Comparison of ENCODE assay signal across 8 cellular contexts in the genomic region with DNA sequence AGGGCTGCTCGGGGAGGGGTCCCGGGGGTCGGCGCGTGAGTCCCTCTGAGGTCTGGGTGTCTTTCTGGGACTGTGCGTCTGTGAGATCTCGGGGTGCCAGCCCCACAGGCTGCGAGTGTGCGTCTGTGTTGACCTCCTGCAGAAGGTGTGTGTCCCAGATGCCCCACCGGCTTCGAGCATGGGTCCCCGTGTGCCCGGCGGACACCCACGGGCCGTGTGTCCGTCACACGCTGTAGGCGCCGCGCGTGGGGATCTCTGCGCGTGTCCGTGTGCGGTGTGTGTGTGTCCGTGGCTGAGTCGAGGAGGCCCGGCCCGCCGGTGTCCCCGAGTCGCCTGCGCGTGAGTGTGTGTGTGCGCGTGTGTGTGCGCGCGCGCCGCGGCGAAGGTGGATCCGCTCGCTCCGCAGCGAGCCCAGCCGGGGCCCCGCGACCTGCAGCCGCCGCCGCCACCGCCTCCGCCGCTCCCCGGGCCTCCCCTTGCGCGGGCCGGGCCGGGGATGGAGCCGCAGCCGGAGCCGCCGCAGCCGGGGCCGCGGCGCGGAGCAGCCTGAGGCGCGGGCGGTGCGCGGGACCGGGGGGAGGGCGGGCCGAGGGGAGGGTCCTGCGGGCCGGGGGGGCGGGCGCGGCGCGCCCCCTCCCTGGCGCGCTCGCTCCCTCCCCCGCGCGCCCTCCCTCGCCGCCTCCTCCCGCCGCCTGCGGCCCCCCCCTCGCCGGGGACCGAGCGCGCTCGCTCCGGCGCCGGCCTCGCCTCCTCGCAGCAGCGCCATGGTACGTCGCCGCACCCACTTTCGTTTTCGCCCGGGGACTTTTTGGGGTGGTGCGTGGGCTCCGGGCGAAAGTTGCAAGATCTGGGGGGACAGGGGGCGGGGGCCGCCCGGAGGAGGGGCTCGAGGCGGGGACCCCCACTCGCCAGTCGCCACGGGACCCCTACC. TPM values are rescaled to one million over a fixed set of nuclear protein-coding genes. Genes with fewer than 3 reads are reported as not detected.
DNase-seq lines count a peak whose midpoint lies in the region; ATAC-seq and TF ChIP-seq lines count a peak whose summit lies in the region.

No MANE protein-coding gene starts in this region.

- H3K4me3 ChIP-seq in OCI-LY7 (ENCODE audit: low read depth, low read length, poor library complexity, severe bottlenecking) (peak overlapping the region; percentile 73), gastroesophageal sphincter (peak overlapping the region; percentile 99), urinary bladder (ENCODE audit: low read depth, low read length) (peak overlapping the region; percentile 100)

- peak overlapping the region; percentile 79 for H3K4me3 Mint-ChIP-seq in osteocyte (ENCODE audit: unreplicated experiment)

- POLR2A ChIA-PET in OCI-LY7 (lab: Charles Lee), result no interaction called here

- no peak for TF ChIP-seq EP300 in gastroesophageal sphincter (IDR thresholded peaks at IDR 0.05)

- peak; percentile 28 for DNase-seq in OCI-LY7 (ENCODE audit: low spot score)
- peak; percentile 89 for DNase-seq in activated effector memory CD4-positive, alpha-beta T cell treated with anti-CD3 and anti-CD28 coated beads, Interleukin-2, amount 50 U/mL, for 16 hours
- peak; percentile 83 for DNase-seq in osteocyte (ENCODE audit: extremely low spot score, unreplicated experiment)

- no peaks in the 10 kb centered on the region for H3K9me3 Mint-ChIP-seq in osteocyte (ENCODE audit: unreplicated experiment)

- H3K27ac ChIP-seq in 22Rv1 (peak overlapping the region; percentile 89), OCI-LY7 (ENCODE audit: low read depth, low read length, poor library complexity, severe bottlenecking) (no peak overlapping the region), gastroesophageal sphincter (peak overlapping the region; percentile 100), urinary bladder (ENCODE audit: low read depth) (peak overlapping the region; percentile 92)

- no CpG with 5 or more reads among the region's 126 CpGs for WGBS in gastroesophageal sphincter (ENCODE audit: low coverage in 1 of 2), 2 donors
- WGBS in urinary bladder, result under 1% methylated on average over 107 of the region's 126 CpGs

- H3K9me2 ChIP-seq in OCI-LY7 (ENCODE audit: insufficient read depth, low read length), result no peaks in the 10 kb centered on the region

- peak overlapping the region; percentile 71 for H3K4me2 ChIP-seq in OCI-LY7 (ENCODE audit: low read length)

- intact Hi-C loops in OCI-LY7 (cut with micrococcal nuclease; ENCODE audit: unreplicated experiment), result no loop called here

- H3K4me1 Mint-ChIP-seq in osteocyte (ENCODE audit: unreplicated experiment), result peaks cover 20% of the 10 kb centered on the region

- H3K27me3 Mint-ChIP-seq in osteocyte (ENCODE audit: unreplicated experiment), result no peaks in the 10 kb centered on the region

- CTCF ChIA-PET in OCI-LY7 (lab: Charles Lee; ENCODE audit: unreplicated experiment), result no interaction called here

- H3K36me3 ChIP-seq in OCI-LY7 (ENCODE audit: insufficient read depth, low read length), result no peaks in the 10 kb centered on the region
- no peaks in the 10 kb centered on the region for H3K36me3 ChIP-seq in gastroesophageal sphincter
- H3K36me3 ChIP-seq in urinary bladder (ENCODE audit: insufficient read depth), result no peaks in the 10 kb centered on the region

- no TSS peak for BruUV-seq in OCI-LY7 (replicated peaks; lab: Mats Ljungman, UMichigan)

- H3K4me1 ChIP-seq in OCI-LY7 (ENCODE audit: insufficient read depth, low read length, poor library complexity, severe bottlenecking), result peaks cover 15% of the 10 kb centered on the region
- peaks cover 0 to 54% (median 18%) of the 10 kb centered on the region in 3 donors for H3K4me1 ChIP-seq in gastroesophageal sphincter
- no peaks in the 10 kb centered on the region for H3K4me1 ChIP-seq in urinary bladder (ENCODE audit: insufficient read depth)

- H3K9me3 ChIP-seq in OCI-LY7 (ENCODE audit: low read length) (no peaks in the 10 kb centered on the region), gastroesophageal sphincter (peaks cover 0 to 8% (median 0%) of the 10 kb centered on the region in 3 donors)

- H2AFZ ChIP-seq in OCI-LY7 (ENCODE audit: low read length), result 0 out of 2 replicates have a peak overlapping the region, but pooled peaks have one; percentile 12

- no peaks in the 10 kb centered on the region for H3K27me3 ChIP-seq in gastroesophageal sphincter

- no peaks in the 10 kb centered on the region for H3K36me3 Mint-ChIP-seq in osteocyte (ENCODE audit: unreplicated experiment)

- ATAC-seq in GM18867 (IDR thresholded peaks at IDR 0.05; ENCODE audit: unreplicated experiment) (peak; percentile 45), gastroesophageal sphincter (peak; percentile 72), HG03342 (IDR thresholded peaks at IDR 0.05; ENCODE audit: unreplicated experiment) (no peak)

- H3K27ac Mint-ChIP-seq in osteocyte (ENCODE audit: unreplicated experiment), result peak overlapping the region; percentile 47

- H3K79me2 ChIP-seq in OCI-LY7 (ENCODE audit: insufficient read depth, low read depth, low read length), result no peaks in the 10 kb centered on the region

- peak; percentile 40 to 78 for TF ChIP-seq POLR2A in gastroesophageal sphincter (IDR thresholded peaks at IDR 0.05)

- no peaks in the 10 kb centered on the region for H4K20me1 ChIP-seq in OCI-LY7 (ENCODE audit: insufficient read depth, low read length)

- TF ChIP-seq CTCF in 22Rv1 (IDR thresholded peaks at IDR 0.05) (no peak), OCI-LY7 (conservative IDR thresholded peaks at IDR 0.05; ENCODE audit: low read length) (no peak), gastroesophageal sphincter (IDR thresholded peaks at IDR 0.05) (peak in 1 of 4 experiments; percentile 10), osteocyte (IDR thresholded peaks at IDR 0.05) (no peak)

RNA-seq across cellular contexts. Expression of gene NFIC, which starts 7.2 kb away (rescaled TPM):
- 1.0 and 1.7 TPM in 2 replicates for total RNA-seq in OCI-LY7 (2014; rRNA removed; shearing (Covaris generic))
- total RNA-seq in OCI-LY7 (2022) (1.5 and 1.8 TPM in 2 replicates), gastroesophageal sphincter (100 to 1,000 TPM; 125 to 285 (median 155) TPM), osteocyte (61.4 and 63.8 TPM in 2 replicates), urinary bladder (26.4 TPM)
- 112 TPM for polyA plus RNA-seq in urinary bladder

Comparison
In these comparisons a context has a peak if more than half of its experiments do, and no peak if none do; other contexts are left out.
1. DNase-seq: peak in every context shown above with its lines; median percentile 89 in activated effector memory CD4-positive, alpha-beta T cell treated with anti-CD3 and anti-CD28 coated beads, Interleukin-2, amount 50 U/mL, for 16 hours; 83 in osteocyte; 28 in OCI-LY7.